In the genomic region with DNA sequence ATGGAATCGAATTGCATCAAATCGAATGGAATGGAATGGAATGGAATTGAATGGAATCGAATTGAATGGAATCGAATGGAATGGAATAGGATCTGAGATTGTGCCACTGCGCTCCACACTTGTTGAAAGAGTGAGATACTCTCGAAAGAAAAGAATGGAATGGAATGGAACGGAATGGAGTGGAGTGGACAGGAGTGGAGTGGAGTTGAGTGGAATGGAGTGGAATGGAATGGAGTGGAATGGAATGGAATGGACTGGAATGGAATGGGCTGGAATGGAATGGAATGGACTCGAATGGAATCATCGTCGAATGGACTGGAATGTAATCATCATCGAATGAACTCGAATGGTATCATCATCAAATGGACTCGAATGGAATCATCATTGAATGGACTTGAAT, we compare ENCODE assay signal across 2 cellular contexts.
TF ChIP-seq lines count a peak whose summit lies in the region.

No MANE protein-coding gene starts in this region.

TF ChIP-seq in HepG2, 621 proteins besides CTCF, POLR2A, EP300 and RAD21:
- TF ChIP-seq, protein P1, sequence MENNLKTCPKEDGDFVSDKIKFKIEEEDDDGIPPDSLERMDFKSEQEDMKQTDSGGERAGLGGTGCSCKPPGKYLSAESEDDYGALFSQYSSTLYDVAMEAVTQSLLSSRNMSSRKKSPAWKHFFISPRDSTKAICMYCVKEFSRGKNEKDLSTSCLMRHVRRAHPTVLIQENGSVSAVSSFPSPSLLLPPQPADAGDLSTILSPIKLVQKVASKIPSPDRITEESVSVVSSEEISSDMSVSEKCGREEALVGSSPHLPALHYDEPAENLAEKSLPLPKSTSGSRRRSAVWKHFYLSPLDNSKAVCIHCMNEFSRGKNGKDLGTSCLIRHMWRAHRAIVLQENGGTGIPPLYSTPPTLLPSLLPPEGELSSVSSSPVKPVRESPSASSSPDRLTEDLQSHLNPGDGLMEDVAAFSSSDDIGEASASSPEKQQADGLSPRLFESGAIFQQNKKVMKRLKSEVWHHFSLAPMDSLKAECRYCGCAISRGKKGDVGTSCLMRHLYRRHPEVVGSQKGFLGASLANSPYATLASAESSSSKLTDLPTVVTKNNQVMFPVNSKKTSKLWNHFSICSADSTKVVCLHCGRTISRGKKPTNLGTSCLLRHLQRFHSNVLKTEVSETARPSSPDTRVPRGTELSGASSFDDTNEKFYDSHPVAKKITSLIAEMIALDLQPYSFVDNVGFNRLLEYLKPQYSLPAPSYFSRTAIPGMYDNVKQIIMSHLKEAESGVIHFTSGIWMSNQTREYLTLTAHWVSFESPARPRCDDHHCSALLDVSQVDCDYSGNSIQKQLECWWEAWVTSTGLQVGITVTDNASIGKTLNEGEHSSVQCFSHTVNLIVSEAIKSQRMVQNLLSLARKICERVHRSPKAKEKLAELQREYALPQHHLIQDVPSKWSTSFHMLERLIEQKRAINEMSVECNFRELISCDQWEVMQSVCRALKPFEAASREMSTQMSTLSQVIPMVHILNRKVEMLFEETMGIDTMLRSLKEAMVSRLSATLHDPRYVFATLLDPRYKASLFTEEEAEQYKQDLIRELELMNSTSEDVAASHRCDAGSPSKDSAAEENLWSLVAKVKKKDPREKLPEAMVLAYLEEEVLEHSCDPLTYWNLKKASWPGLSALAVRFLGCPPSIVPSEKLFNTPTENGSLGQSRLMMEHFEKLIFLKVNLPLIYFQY (CRISPR knock-in tag; IDR thresholded peaks at IDR 0.05; ENCODE audit: borderline replicate concordance): no peak
- TF ChIP-seq CREB1 (IDR thresholded peaks at IDR 0.05): peak; percentile 65
- no peak for TF ChIP-seq CREB1 (CRISPR knock-in tag; IDR thresholded peaks at IDR 0.05)
- no peak for TF ChIP-seq ONECUT2 (CRISPR knock-in tag; IDR thresholded peaks at IDR 0.05)
- TF ChIP-seq, protein P2, sequence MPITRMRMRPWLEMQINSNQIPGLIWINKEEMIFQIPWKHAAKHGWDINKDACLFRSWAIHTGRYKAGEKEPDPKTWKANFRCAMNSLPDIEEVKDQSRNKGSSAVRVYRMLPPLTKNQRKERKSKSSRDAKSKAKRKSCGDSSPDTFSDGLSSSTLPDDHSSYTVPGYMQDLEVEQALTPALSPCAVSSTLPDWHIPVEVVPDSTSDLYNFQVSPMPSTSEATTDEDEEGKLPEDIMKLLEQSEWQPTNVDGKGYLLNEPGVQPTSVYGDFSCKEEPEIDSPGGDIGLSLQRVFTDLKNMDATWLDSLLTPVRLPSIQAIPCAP (CRISPR knock-in tag; IDR thresholded peaks at IDR 0.05; ENCODE audit: low read depth): no peak
- no peak for TF ChIP-seq SP2 (CRISPR knock-in tag; IDR thresholded peaks at IDR 0.05)
- no peak for TF ChIP-seq PHB2 (IDR thresholded peaks at IDR 0.05; ENCODE audit: partially characterized antibody)
- no peak for TF ChIP-seq ZNF430 (CRISPR knock-in tag; IDR thresholded peaks at IDR 0.05)
- no peak for TF ChIP-seq ZNF264 (CRISPR knock-in tag; IDR thresholded peaks at IDR 0.05)
- TF ChIP-seq NR1H2 (CRISPR knock-in tag; IDR thresholded peaks at IDR 0.05; ENCODE audit: borderline replicate concordance, low read depth): no peak

TF ChIP-seq in liver, 16 proteins besides CTCF, POLR2A, EP300 and RAD21:
- TF ChIP-seq GABPA (IDR thresholded peaks at IDR 0.05 in 1 of 2, conservative IDR thresholded peaks at IDR 0.05 in 1 of 2): no peak
